ENCODE assay signal across 1 cellular context in the genomic region with DNA sequence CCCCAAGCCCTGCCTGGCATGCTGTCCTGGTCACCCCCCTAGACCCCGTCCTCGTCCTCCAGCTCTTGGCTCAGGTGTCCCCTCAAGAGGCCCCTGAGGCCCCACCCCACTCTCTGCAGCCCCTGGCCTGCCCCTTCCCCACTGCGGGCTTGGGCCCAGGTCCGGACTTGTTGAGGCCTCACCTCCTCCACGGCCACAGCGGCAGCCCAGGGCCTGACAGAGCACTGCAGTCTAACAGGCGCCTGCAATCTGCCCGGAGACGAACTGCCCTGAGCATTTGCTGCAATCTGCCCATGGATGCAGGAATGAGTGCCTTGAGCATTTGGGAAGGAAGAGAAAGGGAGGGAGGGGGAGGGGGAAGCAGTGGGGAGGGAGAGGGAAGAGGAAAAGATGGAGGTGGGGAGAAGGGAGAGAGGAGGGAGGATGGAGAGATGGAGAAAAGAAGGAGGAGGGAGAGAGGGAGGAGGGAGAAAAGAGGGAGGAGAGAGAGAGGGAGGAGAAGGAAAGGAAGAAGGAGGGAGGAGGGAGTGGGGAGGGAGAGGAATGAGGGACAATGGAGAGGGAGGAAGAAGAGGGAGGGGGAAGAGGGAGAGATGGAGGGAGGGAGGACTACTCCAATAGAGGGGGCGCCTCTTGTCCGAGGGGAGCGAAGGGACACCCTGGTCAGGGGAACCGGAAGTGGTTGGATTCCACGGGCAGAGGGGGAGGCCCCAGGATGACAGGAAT.
TF ChIP-seq lines count a peak whose summit lies in the region.

No MANE protein-coding gene starts in this region.

TF ChIP-seq in H1, 55 proteins besides CTCF, POLR2A, EP300 and RAD21:
- no peak for TF ChIP-seq SAP30 (IDR thresholded peaks at IDR 0.05; ENCODE audit: insufficient read depth, insufficient replicate concordance, low read length)
- peak; percentile 57 for TF ChIP-seq CTBP2 (IDR thresholded peaks at IDR 0.05; ENCODE audit: borderline replicate concordance, insufficient read depth, insufficient read length, low read length)
- peak; percentile 66; the same call in 1 of the 2 replicates for TF ChIP-seq EGR1 (IDR thresholded peaks at IDR 0.05; ENCODE audit: borderline replicate concordance, low read depth, low read length)
- TF ChIP-seq NANOG (IDR thresholded peaks at IDR 0.05; ENCODE audit: insufficient read depth, low read depth, low read length, poor library complexity, severe bottlenecking), result no peak
- TF ChIP-seq CBX5 (IDR thresholded peaks at IDR 0.05; ENCODE audit: low read depth, low read length), result no peak
